10 cellular contexts compared by ENCODE assay signal in genomic region chr3:49476563-49476962, GRCh38. TPM values are rescaled to one million over a fixed set of nuclear protein-coding genes. Genes with fewer than 3 reads are reported as not detected.
A peak's percentile ranks its signal among the peaks of the same experiment; 100 is the strongest.
DNase-seq lines count a peak whose midpoint lies in the region; ATAC-seq, FAIRE-seq and TF ChIP-seq lines count a peak whose summit lies in the region.
"Had no signal": no experiment of that assay in that cellular context is flagged by ENCODE, and none has a peak within 500 bp of the region (broad histone marks: within the 10 kb centered on the region; RNA-seq: fewer than 3 reads in every experiment).

No MANE protein-coding gene starts in this region.

- H3K4me3 ChIP-seq in Panc1 (ENCODE audit: low read depth in 2 of 2, low read length in 2 of 2) (no peak overlapping the region), endothelial cell of umbilical vein (replicated peaks in 1 of 3; ENCODE audit: insufficient read depth in 1 of 3, low read depth in 1 of 3, low read length in 3 of 3) (no peak overlapping the region)

- peaks cover 13% of the 10 kb centered on the region for H3K79me2 ChIP-seq in endothelial cell of umbilical vein (ENCODE audit: control insufficient read depth, insufficient read depth, low read length)

- peak; percentile 61 for FAIRE-seq in endothelial cell of umbilical vein (lab: Jason Lieb, UNC)

- in situ Hi-C loops in ACHN (cut with HindIII; ENCODE audit: low pct_ligation_motif_present, low pct_unique_long_range_greater_than_20kb, low sequenced_read_pairs): no loop called here
- in situ Hi-C loops in Panc1 (cut with HindIII; ENCODE audit: low pct_unique_long_range_greater_than_20kb, low sequenced_read_pairs): no loop called here

- POLR2A ChIA-PET in Panc1 (lab: Charles Lee): no interaction called here
- POLR2A ChIA-PET in endothelial cell of umbilical vein (lab: Charles Lee): no interaction called here
- POLR2A ChIA-PET in GM10248 (lab: Yijun Ruan, JAX): no interaction called here

- no peaks in the 10 kb centered on the region for H4K20me1 ChIP-seq in endothelial cell of umbilical vein (replicated peaks; ENCODE audit: control insufficient read depth, extremely low read depth, insufficient read depth, low read length)

- DNase-seq in ACHN: peak; percentile 57
- DNase-seq in Panc1 (ENCODE audit: low read depth, low spot score): no peak
- DNase-seq in endothelial cell of umbilical vein (ENCODE audit: low read depth, low spot score): peak; percentile 47
- DNase-seq in AG20443 (ENCODE audit: low spot score): no peak
- DNase-seq in GM10248 (ENCODE audit: extremely low spot score): no peak
- DNase-seq in ecto neural progenitor cell (ENCODE audit: low spot score): no peak
- DNase-seq: anterior cingulate cortex, NCI-H1048 had no signal

- no peaks in the 10 kb centered on the region for H3K9me1 ChIP-seq in endothelial cell of umbilical vein (replicated peaks; ENCODE audit: control insufficient read depth, extremely low read depth, insufficient read depth, low read length)

- TF ChIP-seq CTCF in Panc1 (IDR thresholded peaks at IDR 0.05) (no peak), endothelial cell of umbilical vein (IDR thresholded peaks at IDR 0.05; ENCODE audit: extremely low read depth in 1 of 2, insufficient read depth in 1 of 2, low read depth in 1 of 2, low read length in 2 of 2) (no peak), GM10248 (IDR thresholded peaks at IDR 0.05; ENCODE audit: control extremely low read depth, extremely low read depth, low read depth, missing control alignments) (no peak)

- CTCF ChIA-PET in Panc1 (lab: Charles Lee) (no interaction called here), endothelial cell of umbilical vein (lab: Charles Lee) (interaction anchor here (1.2 kb wide), 1 partner anchor 22 kb away, joined by 3 read pairs; no protein-coding TSS in a partner anchor), GM10248 (lab: Yijun Ruan, JAX) (interaction anchor here (1.0 to 1.7 kb wide), 5 partner anchors 13 to 305 kb away, joined by 3 to 4 read pairs (median 3); partner anchors contain the start of genes KLHDC8B and USP4)

- BruUV-seq in Panc1 (replicated peaks; lab: Mats Ljungman, UMichigan) (TSS peak; percentile 83), endothelial cell of umbilical vein (replicated peaks; lab: Mats Ljungman, UMichigan) (no TSS peak)

- no peak overlapping the region for H2AFZ ChIP-seq in endothelial cell of umbilical vein (ENCODE audit: low read depth, low read length)

- H3K36me3 ChIP-seq in Panc1 (ENCODE audit: control insufficient read depth, insufficient read depth, low read length): no peaks in the 10 kb centered on the region
- H3K36me3 ChIP-seq in endothelial cell of umbilical vein (ENCODE audit: control insufficient read depth in 2 of 2, extremely low read depth in 1 of 2, insufficient read depth in 2 of 2, low read length in 2 of 2): peaks cover 0 to 3% of the 10 kb centered on the region in 2 experiments

- H3K9me3 ChIP-seq in Panc1 (ENCODE audit: control insufficient read depth, insufficient read depth, low read depth, low read length) (no peaks in the 10 kb centered on the region), endothelial cell of umbilical vein (replicated peaks; ENCODE audit: control insufficient read depth, insufficient read depth, low read length) (no peaks in the 10 kb centered on the region)

- H3K9ac ChIP-seq in endothelial cell of umbilical vein (replicated peaks; ENCODE audit: extremely low read depth, insufficient read depth, low read length): no peak overlapping the region

- ATAC-seq in GM18867 (IDR thresholded peaks at IDR 0.05; ENCODE audit: unreplicated experiment) (peak; percentile 43), Panc1 (no peak), GM19035 (IDR thresholded peaks at IDR 0.05; ENCODE audit: unreplicated experiment) (no peak)

- dilution Hi-C loops in endothelial cell of umbilical vein (cut with MboI; ENCODE audit: extremely low pct_ligation_motif_present, low sequenced_read_pairs): no loop called here

- H3K27me3 ChIP-seq in Panc1 (ENCODE audit: control insufficient read depth, insufficient read depth, low read length) (no peaks in the 10 kb centered on the region), endothelial cell of umbilical vein (ENCODE audit: control insufficient read depth in 2 of 2, insufficient read depth in 2 of 2, low read length in 2 of 2) (no peaks in the 10 kb centered on the region)

- intact Hi-C loops in Panc1 (cut with micrococcal nuclease; ENCODE audit: unreplicated experiment): no loop called here
- intact Hi-C loops in endothelial cell of umbilical vein (cut with micrococcal nuclease): no loop called here

- no peak overlapping the region for H3K4me2 ChIP-seq in endothelial cell of umbilical vein (ENCODE audit: insufficient read depth, low read length)

- H3K4me1 ChIP-seq in Panc1 (ENCODE audit: control insufficient read depth, insufficient read depth, low read length) (peaks cover 3% of the 10 kb centered on the region; the same call in 1 of the 2 replicates), endothelial cell of umbilical vein (ENCODE audit: control insufficient read depth, extremely low read depth, insufficient read depth, low read length) (peaks cover 4% of the 10 kb centered on the region)

- no peak for TF ChIP-seq POLR2A in endothelial cell of umbilical vein (IDR thresholded peaks at IDR 0.05; ENCODE audit: low read depth, low read length)

- H3K27ac ChIP-seq in Panc1 (ENCODE audit: low read length) (no peak overlapping the region), endothelial cell of umbilical vein (ENCODE audit: insufficient read depth, low read depth, low read length) (no peak overlapping the region)

TF ChIP-seq in endothelial cell of umbilical vein, 7 proteins besides CTCF, POLR2A, EP300 and RAD21:
- no peak for TF ChIP-seq JUN (IDR thresholded peaks at IDR 0.05; ENCODE audit: borderline replicate concordance, insufficient read depth, insufficient read length, low read depth)
- peak; percentile 58 for TF ChIP-seq FOS (IDR thresholded peaks at IDR 0.05; ENCODE audit: borderline replicate concordance, insufficient read depth, low read length)
- TF ChIP-seq EZH2 (IDR thresholded peaks at IDR 0.05; ENCODE audit: borderline replicate concordance, low read depth, low read length, severe bottlenecking): no peak
- no peak for TF ChIP-seq MYC (IDR thresholded peaks at IDR 0.05; ENCODE audit: low read depth, low read length)
- peak; percentile 64 for TF ChIP-seq GATA2 (IDR thresholded peaks at IDR 0.05; ENCODE audit: insufficient read depth, insufficient read length, low read depth, low read length)
- TF ChIP-seq MAX (IDR thresholded peaks at IDR 0.05; ENCODE audit: insufficient read depth, insufficient read length): no peak
- peak; percentile 54 for TF ChIP-seq POLR2AphosphoS5 (IDR thresholded peaks at IDR 0.05; ENCODE audit: insufficient read depth, low read depth, low read length)

RNA-seq across cellular contexts. Expression of gene DAG1, which starts 6.5 kb away (rescaled TPM):
- total RNA-seq in Panc1 (2021; ENCODE audit: unreplicated experiment) (160 TPM), endothelial cell of umbilical vein (88.0 and 97.5 TPM in 2 replicates)
- polyA plus RNA-seq in Panc1 (2012; ENCODE audit: insufficient read length): 74.8 TPM
- polyA plus RNA-seq in endothelial cell of umbilical vein: 59.6 and 63.7 TPM in 2 replicates
- polyA plus RNA-seq in endothelial cell of umbilical vein (2011; cell fraction: cytosol; rRNA removed): 43.1 and 44.5 TPM in 2 replicates
- 31.6 and 33.9 TPM in 2 replicates for polyA plus RNA-seq in endothelial cell of umbilical vein (2011; cell fraction: nucleus; rRNA removed)
- 31.6 and 41.4 TPM in 2 replicates for polyA plus RNA-seq in endothelial cell of umbilical vein (2012)
- 145 and 195 TPM in 2 replicates for polyA minus RNA-seq in endothelial cell of umbilical vein
- polyA minus RNA-seq in endothelial cell of umbilical vein (2011; cell fraction: cytosol; rRNA and poly(A)+ RNA removed): 50.1 TPM
- polyA minus RNA-seq in endothelial cell of umbilical vein (2011; cell fraction: nucleus; rRNA and poly(A)+ RNA removed): 19.5 and 28.5 TPM in 2 replicates

RNA-seq across cellular contexts. Expression of gene NICN1, which starts 47.4 kb away (rescaled TPM):
- 9.2 TPM for total RNA-seq in Panc1 (2021; ENCODE audit: unreplicated experiment)
- polyA plus RNA-seq in Panc1 (2012; ENCODE audit: insufficient read length): 9.8 TPM
- 13.3 and 15.0 TPM in 2 replicates for total RNA-seq in endothelial cell of umbilical vein
- polyA plus RNA-seq in endothelial cell of umbilical vein: 20.9 and 26.7 TPM in 2 replicates
- 9.2 and 11.5 TPM in 2 replicates for polyA plus RNA-seq in endothelial cell of umbilical vein (2011; cell fraction: cytosol; rRNA removed)
- 154 and 246 TPM in 2 replicates for polyA plus RNA-seq in endothelial cell of umbilical vein (2011; cell fraction: nucleus; rRNA removed)
- 10.8 and 11.6 TPM in 2 replicates for polyA plus RNA-seq in endothelial cell of umbilical vein (2012)
- polyA minus RNA-seq in endothelial cell of umbilical vein: 21.0 and 31.7 TPM in 2 replicates
- polyA minus RNA-seq in endothelial cell of umbilical vein (2011; cell fraction: cytosol; rRNA and poly(A)+ RNA removed): 9.4 TPM
- polyA minus RNA-seq in endothelial cell of umbilical vein (2011; cell fraction: nucleus; rRNA and poly(A)+ RNA removed): 15.8 and 23.7 TPM in 2 replicates

RNA-seq across cellular contexts. Expression of gene AMT, which starts 54.3 kb away (rescaled TPM):
- 1.1 TPM for total RNA-seq in Panc1 (2021; ENCODE audit: unreplicated experiment)
- 2.9 TPM for polyA plus RNA-seq in Panc1 (2012; ENCODE audit: insufficient read length)
- 3.3 and 4.4 TPM in 2 replicates for total RNA-seq in endothelial cell of umbilical vein
- polyA plus RNA-seq in endothelial cell of umbilical vein: 8.9 and 9.0 TPM in 2 replicates
- 0.99 and 1.2 TPM in 2 replicates for polyA plus RNA-seq in endothelial cell of umbilical vein (2011; cell fraction: cytosol; rRNA removed)
- 63.4 and 93.4 TPM in 2 replicates for polyA plus RNA-seq in endothelial cell of umbilical vein (2011; cell fraction: nucleus; rRNA removed)
- polyA plus RNA-seq in endothelial cell of umbilical vein (2012): 1.4 TPM in 2 replicates
- polyA minus RNA-seq in endothelial cell of umbilical vein: 5.4 and 8.8 TPM in 2 replicates
- not detected for polyA minus RNA-seq in endothelial cell of umbilical vein (2011; cell fraction: cytosol; rRNA and poly(A)+ RNA removed)
- 3.3 and 6.5 TPM in 2 replicates for polyA minus RNA-seq in endothelial cell of umbilical vein (2011; cell fraction: nucleus; rRNA and poly(A)+ RNA removed)

Comparison
In these comparisons a context has a peak if more than half of its experiments do, and no peak if none do; other contexts are left out.
1. DNase-seq: peak in ACHN (single experiment) and endothelial cell of umbilical vein (single experiment); none in Panc1 (single experiment), AG20443 (single experiment), GM10248 (single experiment) and ecto neural progenitor cell (single experiment).